ENCODE assay signal across 8 cellular contexts in the genomic region with DNA sequence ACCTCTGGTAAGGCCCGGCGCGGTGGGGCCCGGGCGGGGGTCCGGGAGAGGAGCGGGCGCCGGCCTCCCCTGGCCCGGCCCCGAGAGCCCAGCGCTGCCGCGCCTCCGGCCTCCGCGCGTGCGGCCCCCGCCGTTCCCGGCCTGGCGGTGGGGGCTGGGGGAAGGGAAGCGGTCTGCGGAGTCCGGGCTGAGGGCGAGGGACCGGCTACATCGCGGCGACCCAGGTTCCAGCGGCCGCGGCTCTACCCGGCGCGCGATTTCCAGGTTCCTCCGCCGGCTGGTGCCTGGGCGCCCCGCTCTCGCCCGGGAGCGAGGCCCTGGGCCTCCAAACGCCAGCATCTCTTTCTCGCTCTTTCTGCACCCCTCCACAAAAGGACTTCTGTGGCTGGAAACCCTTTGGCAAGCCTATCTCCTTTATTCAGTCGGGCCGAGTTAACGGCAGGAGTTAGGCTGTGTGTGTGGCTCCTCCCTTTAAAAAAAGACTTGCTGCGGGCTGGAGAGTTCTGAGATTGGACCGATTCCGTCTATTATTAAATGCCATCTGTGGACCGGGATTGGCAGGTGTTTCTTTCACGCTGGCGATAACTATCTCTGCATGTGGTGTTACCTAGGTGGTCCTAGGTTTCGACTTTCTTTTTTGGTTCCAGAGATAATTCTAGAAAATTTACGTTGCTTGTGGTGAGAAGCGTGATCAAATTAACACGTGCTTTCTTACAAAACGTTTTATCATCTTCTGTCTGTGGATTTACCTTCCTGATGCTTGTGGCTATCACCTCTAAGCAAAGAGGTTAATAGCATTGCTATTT. TPM values are rescaled to one million over a fixed set of nuclear protein-coding genes. Genes with fewer than 3 reads are reported as not detected.
DNase-seq lines count a peak whose midpoint lies in the region; ATAC-seq, FAIRE-seq and TF ChIP-seq lines count a peak whose summit lies in the region.

No MANE protein-coding gene starts in this region.

- ATAC-seq in A549 (peak; percentile 39 to 67), GM18499 (IDR thresholded peaks at IDR 0.05; ENCODE audit: insufficient read depth, unreplicated experiment) (peak; percentile 5), HG02981 (IDR thresholded peaks at IDR 0.05; ENCODE audit: unreplicated experiment) (peak; percentile 14), omental fat pad (ENCODE audit: low FRiP score) (peak; percentile 57)

- peaks cover 32% of the 10 kb centered on the region for H3K4me1 Mint-ChIP-seq in activated naive CD4-positive, alpha-beta T cell treated with anti-CD3 and anti-CD28 coated beads for 36 hours (ENCODE audit: low read depth)

- CTCF ChIA-PET in A549 (lab: Yijun Ruan, JAX) = interaction anchor here (1.1 to 1.4 kb wide), 4 partner anchors 10 to 187 kb away, joined by 3 to 4 read pairs (median 4); no protein-coding TSS in a partner anchor
- CTCF ChIA-PET in activated naive CD4-positive, alpha-beta T cell treated with anti-CD3 and anti-CD28 coated beads for 36 hours (lab: Charles Lee) = interaction anchor here (1.6 kb wide), 1 partner anchor 59 kb away, joined by 6 read pairs; the partner anchor contains the start of gene MRO

- H3K4me2 ChIP-seq in A549 = peak overlapping the region; percentile 85

- H3K4me3 ChIP-seq in A549 = peak overlapping the region; percentile 91

- no peak for FAIRE-seq in A549 (lab: Jason Lieb, UNC)

- DNase-seq in A549 (ENCODE audit: low read depth in 1 of 2, low spot score in 1 of 2) (peak in 1 of 2 experiments; percentile 38), NCI-H69 (lab: John Stamatoyannopoulos, UW) (peak; percentile 90), globus pallidus (ENCODE audit: low spot score) (peak; percentile 59), omental fat pad (ENCODE audit: low spot score) (no peak)
- peak; percentile 24 for DNase-seq in activated naive CD4-positive, alpha-beta T cell treated with anti-CD3 and anti-CD28 coated beads for 36 hours
- no peak for DNase-seq in effector CD8-positive, alpha-beta T cell (lab: John Stamatoyannopoulos, UW)

- no peak for TF ChIP-seq CTCF in A549 (IDR thresholded peaks at IDR 0.05)
- no peak for TF ChIP-seq CTCF in omental fat pad (IDR thresholded peaks at IDR 0.05)

- H3K4me1 ChIP-seq in A549 = peaks cover 13% of the 10 kb centered on the region

- peak overlapping the region; percentile 95 to 100 for H3K27ac ChIP-seq in A549

- peak overlapping the region; percentile 97 for H3K27ac Mint-ChIP-seq in activated naive CD4-positive, alpha-beta T cell treated with anti-CD3 and anti-CD28 coated beads for 36 hours

- H3K9me3 Mint-ChIP-seq in activated naive CD4-positive, alpha-beta T cell treated with anti-CD3 and anti-CD28 coated beads for 36 hours = no peaks in the 10 kb centered on the region

- peaks cover 17% of the 10 kb centered on the region for H3K36me3 Mint-ChIP-seq in activated naive CD4-positive, alpha-beta T cell treated with anti-CD3 and anti-CD28 coated beads for 36 hours (ENCODE audit: low read depth)

- no peaks in the 10 kb centered on the region for H3K9me3 ChIP-seq in A549

- TF ChIP-seq POLR2A in A549 (IDR thresholded peaks at IDR 0.05; ENCODE audit: low read length) = no peak

- under 1% methylated on average over 15 of the region's 61 CpGs for WGBS in A549 (ENCODE audit: missing lambda C conversion rate)

- TF ChIP-seq RAD21 in A549 (conservative IDR thresholded peaks at IDR 0.05 in 1 of 2, IDR thresholded peaks at IDR 0.05 in 1 of 2) = no peak

- POLR2A ChIA-PET in A549 (lab: Yijun Ruan, JAX) = interaction anchor here (0.8 to 1.7 kb wide), 11 partner anchors 9 to 187 kb away, joined by 3 to 28 read pairs (median 4); partner anchors contain the start of genes ELAC1, MRO and SMAD4

- peak overlapping the region; percentile 98 for H3K4me3 Mint-ChIP-seq in activated naive CD4-positive, alpha-beta T cell treated with anti-CD3 and anti-CD28 coated beads for 36 hours

- no peaks in the 10 kb centered on the region for H3K27me3 Mint-ChIP-seq in activated naive CD4-positive, alpha-beta T cell treated with anti-CD3 and anti-CD28 coated beads for 36 hours (ENCODE audit: low read depth)

- intact Hi-C loops in activated naive CD4-positive, alpha-beta T cell treated with anti-CD3 and anti-CD28 coated beads for 36 hours (cut with micrococcal nuclease) = loop anchor here (1.0 kb wide), 2 partner anchors 151 to 172 kb away; partner anchors contain the start of gene SMAD4

- TF ChIP-seq EP300 in A549 (IDR thresholded peaks at IDR 0.05) = no peak

TF ChIP-seq in A549, 52 proteins besides CTCF, POLR2A, EP300 and RAD21:
- TF ChIP-seq PHF8 (IDR thresholded peaks at IDR 0.05; ENCODE audit: borderline replicate concordance, low read depth) = no peak
- TF ChIP-seq, protein P1, sequence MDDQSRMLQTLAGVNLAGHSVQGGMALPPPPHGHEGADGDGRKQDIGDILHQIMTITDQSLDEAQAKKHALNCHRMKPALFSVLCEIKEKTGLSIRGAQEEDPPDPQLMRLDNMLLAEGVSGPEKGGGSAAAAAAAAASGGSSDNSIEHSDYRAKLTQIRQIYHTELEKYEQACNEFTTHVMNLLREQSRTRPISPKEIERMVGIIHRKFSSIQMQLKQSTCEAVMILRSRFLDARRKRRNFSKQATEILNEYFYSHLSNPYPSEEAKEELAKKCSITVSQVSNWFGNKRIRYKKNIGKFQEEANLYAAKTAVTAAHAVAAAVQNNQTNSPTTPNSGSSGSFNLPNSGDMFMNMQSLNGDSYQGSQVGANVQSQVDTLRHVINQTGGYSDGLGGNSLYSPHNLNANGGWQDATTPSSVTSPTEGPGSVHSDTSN (IDR thresholded peaks at IDR 0.05) = no peak
- no peak for TF ChIP-seq NPAS2 (CRISPR knock-in tag; IDR thresholded peaks at IDR 0.05; ENCODE audit: borderline replicate concordance)
- no peak for TF ChIP-seq GATA3 (IDR thresholded peaks at IDR 0.05; ENCODE audit: borderline replicate concordance)
- TF ChIP-seq JUN (IDR thresholded peaks at IDR 0.05) = peak in 1 of 2 experiments; percentile 1; a peak in 2 of 5 replicates
- TF ChIP-seq, protein P2, sequence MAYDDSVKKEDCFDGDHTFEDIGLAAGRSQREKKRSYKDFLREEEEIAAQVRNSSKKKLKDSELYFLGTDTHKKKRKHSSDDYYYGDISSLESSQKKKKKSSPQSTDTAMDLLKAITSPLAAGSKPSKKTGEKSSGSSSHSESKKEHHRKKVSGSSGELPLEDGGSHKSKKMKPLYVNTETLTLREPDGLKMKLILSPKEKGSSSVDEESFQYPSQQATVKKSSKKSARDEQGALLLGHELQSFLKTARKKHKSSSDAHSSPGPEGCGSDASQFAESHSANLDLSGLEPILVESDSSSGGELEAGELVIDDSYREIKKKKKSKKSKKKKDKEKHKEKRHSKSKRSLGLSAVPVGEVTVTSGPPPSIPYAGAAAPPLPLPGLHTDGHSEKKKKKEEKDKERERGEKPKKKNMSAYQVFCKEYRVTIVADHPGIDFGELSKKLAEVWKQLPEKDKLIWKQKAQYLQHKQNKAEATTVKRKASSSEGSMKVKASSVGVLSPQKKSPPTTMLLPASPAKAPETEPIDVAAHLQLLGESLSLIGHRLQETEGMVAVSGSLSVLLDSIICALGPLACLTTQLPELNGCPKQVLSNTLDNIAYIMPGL (CRISPR knock-in tag; IDR thresholded peaks at IDR 0.05; ENCODE audit: borderline replicate concordance) = no peak
- TF ChIP-seq ZC3H11A (IDR thresholded peaks at IDR 0.05) = no peak

RNA-seq across cellular contexts. Expression of gene ME2, which starts 0.6 kb away (rescaled TPM):
- 72.2 and 88.0 TPM in 2 replicates for polyA plus RNA-seq in A549 (2011; rRNA removed)
- 29.0 and 29.7 TPM in 2 replicates for polyA plus RNA-seq in A549 (2012; cell fraction: cytosol; rRNA removed)
- polyA plus RNA-seq in A549 (2012; cell fraction: nucleus; rRNA removed) = 12.3 and 18.2 TPM in 2 replicates
- 46.0 to 47.3 TPM (median 46.8 TPM) in 3 replicates for polyA plus RNA-seq in A549 (2017; fragmentation: RNase III; extraction: RNeasy Plus Mini Kit Qiagen cat#74134 plus additional on column Dnase treatment)
- polyA minus RNA-seq in A549 (2011; rRNA and poly(A)+ RNA removed) = 21.4 and 24.3 TPM in 2 replicates
- 100 to 1,000 TPM; 137 to 146 TPM for total RNA-seq in activated naive CD4-positive, alpha-beta T cell treated with anti-CD3 and anti-CD28 coated beads for 36 hours
- 10 to 100 TPM; 35.7 to 75.4 (median 43.2) TPM for total RNA-seq in omental fat pad

RNA-seq across cellular contexts. Expression of gene MRO, which starts 59.7 kb away (rescaled TPM):
- polyA plus RNA-seq in A549 (2011; rRNA removed) (0.28 and 0.39 TPM in 2 replicates), A549 (2017; fragmentation: RNase III; extraction: RNeasy Plus Mini Kit Qiagen cat#74134 plus additional on column Dnase treatment) (0.31 to 0.46 TPM (median 0.45 TPM) in 3 replicates)
- 0.12 and 0.17 TPM in 2 replicates for polyA plus RNA-seq in A549 (2012; cell fraction: cytosol; rRNA removed)
- 0.07 TPM in 2 replicates for polyA plus RNA-seq in A549 (2012; cell fraction: nucleus; rRNA removed)
- polyA minus RNA-seq in A549 (2011; rRNA and poly(A)+ RNA removed) = 0.12 and 0.15 TPM in 2 replicates
- not detected for total RNA-seq in activated naive CD4-positive, alpha-beta T cell treated with anti-CD3 and anti-CD28 coated beads for 36 hours
- total RNA-seq in omental fat pad = 1 to 10 TPM; 1.1 to 3.5 (median 2.3) TPM

Comparison
In these comparisons a context has a peak if more than half of its experiments do, and no peak if none do; other contexts are left out.
1. ATAC-seq: peak in every context shown above with its lines; median percentile 57 in omental fat pad; 53 in A549; 14 in HG02981; 5 in GM18499.
2. DNase-seq: peak in NCI-H69 (single experiment), activated naive CD4-positive, alpha-beta T cell treated with anti-CD3 and anti-CD28 coated beads for 36 hours (single experiment) and globus pallidus (single experiment); none in omental fat pad (single experiment) and effector CD8-positive, alpha-beta T cell (single experiment).